ENCODE assay signal across 23 cellular contexts in the genomic region with DNA sequence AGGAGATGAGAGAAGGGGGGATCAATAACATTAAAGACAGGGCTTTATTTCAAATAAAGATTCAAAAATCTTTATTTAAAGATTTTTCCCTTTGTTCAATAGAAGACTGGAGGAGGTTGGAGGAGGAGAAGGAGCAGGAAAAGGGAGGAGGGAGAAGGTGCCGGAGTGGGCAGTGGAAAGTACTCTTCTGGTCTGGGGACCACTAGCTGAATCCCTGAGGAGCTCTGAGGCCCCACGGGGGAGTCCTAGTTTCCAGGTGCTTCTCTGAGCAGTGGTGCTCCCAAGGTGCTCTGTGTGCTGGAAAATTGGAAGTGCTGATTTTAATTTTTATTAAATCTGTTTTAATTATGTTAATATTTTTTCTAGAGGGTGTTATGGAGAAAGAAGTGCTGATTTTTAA. TPM values are rescaled to one million over a fixed set of nuclear protein-coding genes. Genes with fewer than 3 reads are reported as not detected.
DNase-seq lines count a peak whose midpoint lies in the region; ATAC-seq and TF ChIP-seq lines count a peak whose summit lies in the region.
"Had no signal": no experiment of that assay in that cellular context is flagged by ENCODE, and none has a peak within 500 bp of the region (broad histone marks: within the 10 kb centered on the region; RNA-seq: fewer than 3 reads in every experiment).

No MANE protein-coding gene starts in this region.

- H3F3A ChIP-seq in OCI-LY1 (ENCODE audit: insufficient read depth, low read length): peaks cover 5% of the 10 kb centered on the region; the same call in 1 of the 2 replicates

- H3K9ac ChIP-seq in OCI-LY1 (ENCODE audit: low read length): no peak overlapping the region

- intact Hi-C loops in spleen (cut with DNase I; ENCODE audit: low total_unique reads) (no loop called here), ovary (cut with DNase I) (no loop called here)

- H3K9me2 ChIP-seq in OCI-LY1 (ENCODE audit: low read depth, low read length): no peaks in the 10 kb centered on the region

- no peak for TF ChIP-seq EP300 in ovary (IDR thresholded peaks at IDR 0.05)

- TF ChIP-seq CTCF in OCI-LY1 (IDR thresholded peaks at IDR 0.05; ENCODE audit: low read length): no peak
- no peak for TF ChIP-seq CTCF in spleen (IDR thresholded peaks at IDR 0.05 in 8 of 11, conservative IDR thresholded peaks at IDR 0.05 in 3 of 11)
- no peak for TF ChIP-seq CTCF in ovary (IDR thresholded peaks at IDR 0.05)
- no peak for TF ChIP-seq CTCF in endothelial cell (IDR thresholded peaks at IDR 0.05; ENCODE audit: unreplicated experiment)

- peaks cover 3% of the 10 kb centered on the region for H3K27me3 Mint-ChIP-seq in endothelial cell (ENCODE audit: unreplicated experiment)

- no peaks in the 10 kb centered on the region for H3K36me3 Mint-ChIP-seq in endothelial cell (ENCODE audit: low read depth, unreplicated experiment)

- H3K4me1 Mint-ChIP-seq in endothelial cell (ENCODE audit: unreplicated experiment): peaks cover 2% of the 10 kb centered on the region

- no peak overlapping the region for H2AFZ ChIP-seq in OCI-LY1 (ENCODE audit: low read length)

- no peaks in the 10 kb centered on the region for H3K9me3 ChIP-seq in OCI-LY1 (ENCODE audit: low read length)
- no peaks in the 10 kb centered on the region for H3K9me3 ChIP-seq in spleen
- no peaks in the 10 kb centered on the region for H3K9me3 ChIP-seq in ovary
- H3K9me3 ChIP-seq: stomach, tibial artery had no signal

- TF ChIP-seq POLR2A in spleen (IDR thresholded peaks at IDR 0.05) (no peak), ovary (IDR thresholded peaks at IDR 0.05) (no peak)

- H3K36me3 ChIP-seq in OCI-LY1 (ENCODE audit: insufficient read depth, low read length): no peaks in the 10 kb centered on the region
- H3K36me3 ChIP-seq in spleen: peaks cover 0 to 4% (median 0%) of the 10 kb centered on the region in 6 donors
- H3K36me3 ChIP-seq in ovary: no peaks in the 10 kb centered on the region
- H3K36me3 ChIP-seq: stomach, tibial artery had no signal

- DNase-seq in NCI-H82 (lab: John Stamatoyannopoulos, UW) (peak; percentile 58), NCI-H82 treated with DMSO at 0.1 percent for 48 hours (lab: John Stamatoyannopoulos, UW; ENCODE audit: unreplicated experiment) (no peak), left kidney (ENCODE audit: low read depth, low spot score) (peak; percentile 80), spleen (peak; percentile 8), ovary (no peak), endothelial cell (ENCODE audit: low spot score) (no peak)
- DNase-seq: activated CD4-positive, alpha-beta T cell treated with anti-CD3 and anti-CD28 coated beads, Interleukin-2, amount 50 U/mL, for 4 hours; activated naive CD4-positive, alpha-beta T cell treated with anti-CD3 and anti-CD28 coated beads for 36 hours; amygdala; GOT3; head of caudate nucleus; IMR-90; NCI-H1092 treated with DMSO at 0.1 percent for 48 hours; NCI-H1930; NCI-H226; stimulated activated CD8-positive, alpha-beta memory T cell treated with anti-CD3 and anti-CD28 coated beads, Interleukin-4, amount 100 ng/mL, for 48 hours; stomach; tibial artery had no signal

- no peak for ATAC-seq in GM18520 (IDR thresholded peaks at IDR 0.05; ENCODE audit: unreplicated experiment)

- H3K4me2 ChIP-seq in OCI-LY1 (ENCODE audit: low read length): no peak overlapping the region

- H3K27ac ChIP-seq in OCI-LY1 (ENCODE audit: low read depth, low read length, poor library complexity, severe bottlenecking): peak overlapping the region; percentile 45
- peak overlapping the region in 2 of 8 donors; percentile 53 to 93 for H3K27ac ChIP-seq in spleen
- peak overlapping the region in 1 of 2 donors; percentile 58 for H3K27ac ChIP-seq in ovary
- H3K27ac ChIP-seq: epithelial cell of prostate, SK-N-MC had no signal

- H3K4me3 ChIP-seq in OCI-LY1 (ENCODE audit: low read depth, low read length, poor library complexity, severe bottlenecking): no peak overlapping the region
- H3K4me3 ChIP-seq in spleen: no peak overlapping the region
- no peak overlapping the region for H3K4me3 ChIP-seq in ovary
- H3K4me3 ChIP-seq: SK-N-MC, skin epidermis, stomach, tibial artery had no signal

- H3K4me1 ChIP-seq in OCI-LY1 (ENCODE audit: insufficient read depth, low read length, severe bottlenecking): peaks cover 52% of the 10 kb centered on the region
- H3K4me1 ChIP-seq in spleen: peaks cover 14 to 94% (median 61%) of the 10 kb centered on the region in 6 donors
- peaks cover 4% of the 10 kb centered on the region for H3K4me1 ChIP-seq in ovary (ENCODE audit: insufficient read depth)

- H3K79me2 ChIP-seq in OCI-LY1 (ENCODE audit: insufficient read depth, low read length): no peaks in the 10 kb centered on the region

- H3K9me3 Mint-ChIP-seq in endothelial cell (ENCODE audit: unreplicated experiment): no peaks in the 10 kb centered on the region
- H3K9me3 Mint-ChIP-seq: activated naive CD4-positive, alpha-beta T cell treated with anti-CD3 and anti-CD28 coated beads for 36 hours had no signal

- no peak overlapping the region for H3K27ac Mint-ChIP-seq in endothelial cell (ENCODE audit: unreplicated experiment)
- H3K27ac Mint-ChIP-seq: activated naive CD4-positive, alpha-beta T cell treated with anti-CD3 and anti-CD28 coated beads for 36 hours had no signal

- WGBS in spleen, 5 donors: 53 to 75% (median 65%) methylated on average over 2 of the region's 2 CpGs
- 27 to 38% (median 32%) methylated on average over 2 of the region's 2 CpGs for WGBS in ovary, 3 donors

- H3K27me3 ChIP-seq in OCI-LY1 (ENCODE audit: insufficient read depth, low read length): no peaks in the 10 kb centered on the region
- no peaks in the 10 kb centered on the region for H3K27me3 ChIP-seq in spleen (replicated peaks in 1 of 7)
- H3K27me3 ChIP-seq in ovary: no peaks in the 10 kb centered on the region
- H3K27me3 ChIP-seq: stomach, tibial artery had no signal

- H3K4me3 Mint-ChIP-seq in endothelial cell (ENCODE audit: unreplicated experiment): no peak overlapping the region
- H3K4me3 Mint-ChIP-seq: activated naive CD4-positive, alpha-beta T cell treated with anti-CD3 and anti-CD28 coated beads for 36 hours had no signal

- H4K20me1 ChIP-seq in OCI-LY1 (ENCODE audit: insufficient read depth, low read length): no peaks in the 10 kb centered on the region

RNA-seq across cellular contexts. Expression of gene SEMA4B, which starts 19.3 kb away (rescaled TPM):
- 10 to 100 TPM; 57.7 to 90.0 (median 77.0) TPM for total RNA-seq in spleen
- 10 to 100 TPM; 16.4 to 25.0 (median 16.7) TPM for polyA plus RNA-seq in spleen
- total RNA-seq in ovary: 10 to 100 TPM; 25.3 to 83.8 (median 51.0) TPM
- polyA plus RNA-seq in ovary: 10 to 100 TPM; 12.4 to 24.4 TPM
- 11.2 TPM for total RNA-seq in endothelial cell (ENCODE audit: unreplicated experiment)

RNA-seq across cellular contexts. Expression of gene CIB1, which starts 52.0 kb away (rescaled TPM):
- 10 to 100 TPM; 31.7 to 83.2 (median 77.3) TPM for total RNA-seq in spleen
- polyA plus RNA-seq in spleen: 100 to 1,000 TPM; 166 to 247 (median 212) TPM
- total RNA-seq in ovary: 10 to 100 TPM; 18.5 to 68.8 (median 45.0) TPM
- 10 to 100 TPM; 40.2 to 53.6 TPM for polyA plus RNA-seq in ovary
- total RNA-seq in endothelial cell (ENCODE audit: unreplicated experiment): 19.8 TPM

RNA-seq across cellular contexts. Expression of gene GDPGP1, which starts 52.2 kb away (rescaled TPM):
- total RNA-seq in spleen: 10 to 100 TPM in 3 of 7 donors, 1 to 10 TPM in 4; 7.3 to 13.4 (median 9.9) TPM
- polyA plus RNA-seq in spleen: 1 to 10 TPM; 1.9 to 4.3 (median 3.2) TPM
- total RNA-seq in ovary: 1 to 10 TPM; 2.5 to 9.3 (median 8.3) TPM
- 1 to 10 TPM; 2.0 to 3.0 TPM for polyA plus RNA-seq in ovary
- 7.7 TPM for total RNA-seq in endothelial cell (ENCODE audit: unreplicated experiment)

Comparison
In these comparisons a context has a peak if more than half of its experiments do, and no peak if none do; other contexts are left out.
1. DNase-seq: peak in NCI-H82 (single experiment), left kidney (single experiment) and spleen (single experiment); none in NCI-H82 treated with DMSO at 0.1 percent for 48 hours (single experiment), ovary (0 of 5) and endothelial cell (single experiment).